In the genomic region with DNA sequence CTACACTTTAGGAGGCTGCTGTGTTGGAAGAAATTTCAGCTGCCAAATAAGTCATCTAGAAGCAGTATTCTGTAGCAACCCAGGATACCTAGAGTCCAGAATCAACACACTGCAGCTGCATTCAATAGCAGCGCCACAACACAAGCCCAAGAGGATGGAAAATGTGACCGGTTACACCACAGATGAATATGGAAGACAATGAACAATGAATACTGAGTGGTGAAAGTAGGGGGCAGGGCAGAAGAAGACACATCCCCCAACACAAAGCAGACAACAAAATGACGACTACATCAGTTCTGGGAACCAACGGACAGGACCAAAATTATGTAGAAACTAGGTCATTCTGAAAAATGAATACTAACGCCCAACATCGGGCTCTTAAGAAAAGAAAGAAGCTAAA, we compare ENCODE assay signal across 15 cellular contexts. TPM values are rescaled to one million over a fixed set of nuclear protein-coding genes. Genes with fewer than 3 reads are reported as not detected.
DNase-seq lines count a peak whose midpoint lies in the region; ATAC-seq lines count a peak whose summit lies in the region.
"Had no signal": no experiment of that assay in that cellular context is flagged by ENCODE, and none has a peak within 500 bp of the region (broad histone marks: within the 10 kb centered on the region; RNA-seq: fewer than 3 reads in every experiment).

No MANE protein-coding gene starts in this region.

- H3K4me1 ChIP-seq in SJCRH30: no peaks in the 10 kb centered on the region

- no peaks in the 10 kb centered on the region for H3K9me3 ChIP-seq in SJCRH30 (replicated peaks)

- peak; percentile 94 for DNase-seq in Ammon's horn (ENCODE audit: low spot score)
- DNase-seq in hypothalamus (lab: John Stamatoyannopoulos, UW): peak in 35 of 51 donors; percentile 7 to 90 (median 48)
- peak; percentile 55 for DNase-seq in occipital lobe (lab: John Stamatoyannopoulos, UW)
- no peak for DNase-seq in immature natural killer cell
- no peak for DNase-seq in AML-193 (lab: John Stamatoyannopoulos, UW)
- DNase-seq in SJCRH30: no peak
- DNase-seq: COR-L47, NCI-H1092, NCI-H146, NCI-H2081 treated with DMSO at 0.1 percent for 48 hours, NCI-H510A treated with DMSO at 0.1 percent for 48 hours had no signal

- H3K36me3 Mint-ChIP-seq in immature natural killer cell: no peaks in the 10 kb centered on the region
- H3K36me3 Mint-ChIP-seq: CD14-positive monocyte had no signal

- H3K9me3 Mint-ChIP-seq in immature natural killer cell: peaks cover 0 to 6% (median 0%) of the 10 kb centered on the region in 6 donors

- no peaks in the 10 kb centered on the region for H3K27me3 ChIP-seq in SJCRH30

- H3K27ac Mint-ChIP-seq in immature natural killer cell: no peak overlapping the region
- H3K27ac Mint-ChIP-seq: CD14-positive monocyte had no signal

- H3K27ac ChIP-seq in angular gyrus (ENCODE audit: low read depth, low read length): peak overlapping the region; percentile 94
- H3K27ac ChIP-seq in SJCRH30: no peak overlapping the region
- H3K27ac ChIP-seq: KMS-11 had no signal

- H3K4me3 Mint-ChIP-seq in immature natural killer cell: no peak overlapping the region
- H3K4me3 Mint-ChIP-seq: CD14-positive monocyte had no signal

- H3K4me1 Mint-ChIP-seq in immature natural killer cell: no peaks in the 10 kb centered on the region

- peaks cover 2 to 9% (median 6%) of the 10 kb centered on the region in 3 donors for H3K27me3 Mint-ChIP-seq in immature natural killer cell (ENCODE audit: low read depth in 3 of 3)

- no peaks in the 10 kb centered on the region for H3K36me3 ChIP-seq in SJCRH30

- ATAC-seq in GM21447 (IDR thresholded peaks at IDR 0.05; ENCODE audit: unreplicated experiment): no peak

- H3K4me3 ChIP-seq in SJCRH30: no peak overlapping the region

RNA-seq across cellular contexts. Expression of a gene that starts 38.2 kb away (rescaled TPM):
- total RNA-seq in occipital lobe: 3.3 TPM
- polyA plus RNA-seq in immature natural killer cell: not detected
- 0.08 and 0.22 TPM in 2 replicates for total RNA-seq in SJCRH30 (2014; rRNA removed; shearing (Covaris generic))
- polyA plus RNA-seq: CD14-positive monocyte had no signal

Comparison
In these comparisons a context has a peak if more than half of its experiments do, and no peak if none do; other contexts are left out.
1. DNase-seq: peak in Ammon's horn (single experiment), hypothalamus (35 of 51) and occipital lobe (single experiment); none in immature natural killer cell (0 of 3), AML-193 (0 of 2) and SJCRH30 (0 of 2).